ENCODE assay signal across 8 cellular contexts in the genomic region with DNA sequence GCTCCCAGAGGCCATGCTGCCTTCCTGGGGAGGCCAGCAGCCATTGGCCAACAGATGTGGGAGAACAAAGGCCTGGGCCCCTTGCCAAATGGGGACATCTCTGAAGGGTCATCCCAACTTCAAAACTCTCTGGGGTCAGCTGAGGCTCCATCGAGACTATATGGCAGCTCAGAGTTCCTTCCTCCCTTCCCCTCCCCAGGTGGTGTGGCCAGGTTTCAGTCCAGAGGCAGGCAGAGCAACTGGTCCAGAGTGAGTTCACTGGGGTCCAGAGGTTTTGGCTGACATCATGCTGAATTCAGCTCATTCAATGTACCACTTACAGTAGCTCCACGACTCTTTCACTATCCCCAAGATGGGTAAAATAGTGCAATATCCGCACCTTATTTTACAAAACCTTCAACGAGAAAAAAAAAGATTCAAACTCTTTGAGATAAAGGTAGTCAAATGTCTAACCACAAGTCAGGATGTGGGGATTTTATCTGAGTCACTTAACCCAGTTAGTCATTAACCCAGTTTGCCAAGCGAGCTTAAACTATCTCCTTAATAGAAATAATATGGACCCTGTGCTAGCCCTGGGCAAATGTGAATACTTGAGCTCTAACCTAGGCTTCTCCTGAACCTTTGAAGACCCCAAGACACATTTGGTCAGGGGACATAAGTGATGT.
DNase-seq lines count a peak whose midpoint lies in the region; ATAC-seq, FAIRE-seq and TF ChIP-seq lines count a peak whose summit lies in the region.

No MANE protein-coding gene starts in this region.

- H3K4me1 ChIP-seq in Loucy (ENCODE audit: insufficient read depth, low read length, poor library complexity, severe bottlenecking) (peaks cover 16% of the 10 kb centered on the region), esophagus squamous epithelium (peaks cover 4 to 39% (median 12%) of the 10 kb centered on the region in 3 donors), vagina (no peaks in the 10 kb centered on the region)

- H3K9me3 ChIP-seq in Loucy (ENCODE audit: insufficient read depth, low read depth, low read length) (peaks cover 5% of the 10 kb centered on the region; the same call in 1 of the 2 replicates), esophagus squamous epithelium (no peaks in the 10 kb centered on the region), vagina (no peaks in the 10 kb centered on the region)

- TF ChIP-seq POLR2A in esophagus squamous epithelium (IDR thresholded peaks at IDR 0.05) (no peak), vagina (IDR thresholded peaks at IDR 0.05) (no peak), H54 (IDR thresholded peaks at IDR 0.05; ENCODE audit: low read depth, low read length) (no peak)

- FAIRE-seq in H54 (lab: Jason Lieb, UNC), result no peak

- intact Hi-C loops in esophagus squamous epithelium (cut with DNase I), result no loop called here
- intact Hi-C loops in vagina (cut with DNase I), result no loop called here

- no peak for TF ChIP-seq CTCF in Loucy (conservative IDR thresholded peaks at IDR 0.05; ENCODE audit: low read length)
- TF ChIP-seq CTCF in esophagus squamous epithelium (IDR thresholded peaks at IDR 0.05), result no peak
- no peak for TF ChIP-seq CTCF in vagina (IDR thresholded peaks at IDR 0.05)

- no peak overlapping the region for H3K4me3 ChIP-seq in Loucy (ENCODE audit: low read length, poor library complexity, severe bottlenecking)
- no peak overlapping the region for H3K4me3 ChIP-seq in esophagus squamous epithelium
- H3K4me3 ChIP-seq in vagina, result no peak overlapping the region

- H4K20me1 ChIP-seq in Loucy (ENCODE audit: insufficient read depth, low read length, poor library complexity, severe bottlenecking), result no peaks in the 10 kb centered on the region

- 33 to 45% methylated on average over 4 of the region's 5 CpGs for WGBS in esophagus squamous epithelium, 2 donors

- no peaks in the 10 kb centered on the region for H3K27me3 ChIP-seq in Loucy (ENCODE audit: insufficient read depth, low read length, poor library complexity, severe bottlenecking)
- no peaks in the 10 kb centered on the region for H3K27me3 ChIP-seq in esophagus squamous epithelium
- no peaks in the 10 kb centered on the region for H3K27me3 ChIP-seq in vagina

- no peaks in the 10 kb centered on the region for H3K79me2 ChIP-seq in Loucy (ENCODE audit: insufficient read depth, low read length)

- ATAC-seq in GM18502 (IDR thresholded peaks at IDR 0.05; ENCODE audit: poor library complexity, unreplicated experiment), result peak; percentile 88
- ATAC-seq in GM21737 (IDR thresholded peaks at IDR 0.05; ENCODE audit: unreplicated experiment), result peak; percentile 81

- H3K4me2 ChIP-seq in Loucy (ENCODE audit: low read depth, low read length, poor library complexity, severe bottlenecking), result peak overlapping the region; percentile 30

- H3K36me3 ChIP-seq in Loucy (ENCODE audit: insufficient read depth, low read length) (no peaks in the 10 kb centered on the region), esophagus squamous epithelium (no peaks in the 10 kb centered on the region), vagina (no peaks in the 10 kb centered on the region)

- H3K27ac ChIP-seq in esophagus squamous epithelium (peak overlapping the region in 3 of 4 donors; percentile 4 to 77 (median 69)), vagina (no peak overlapping the region)

- no peaks in the 10 kb centered on the region for H3K9me2 ChIP-seq in Loucy (replicated peaks; ENCODE audit: low read depth, low read length)

- DNase-seq in esophagus squamous epithelium (lab: John Stamatoyannopoulos, UW) (no peak), vagina (ENCODE audit: extremely low spot score in 2 of 2) (no peak), epidermal melanocyte (ENCODE audit: insufficient read length, low spot score) (no peak), H54 (ENCODE audit: insufficient read length, low spot score) (no peak)
- DNase-seq in effector CD4-positive, alpha-beta T cell, result no peak

- no peak overlapping the region for H2AFZ ChIP-seq in Loucy (ENCODE audit: low read length)

- H3K9ac ChIP-seq in Loucy (ENCODE audit: low read depth, low read length, poor library complexity, severe bottlenecking), result no peak overlapping the region

- H3F3A ChIP-seq in Loucy (ENCODE audit: low read depth), result no peaks in the 10 kb centered on the region
